Comparison of ENCODE assay signal across 1 cellular context in the genomic region with DNA sequence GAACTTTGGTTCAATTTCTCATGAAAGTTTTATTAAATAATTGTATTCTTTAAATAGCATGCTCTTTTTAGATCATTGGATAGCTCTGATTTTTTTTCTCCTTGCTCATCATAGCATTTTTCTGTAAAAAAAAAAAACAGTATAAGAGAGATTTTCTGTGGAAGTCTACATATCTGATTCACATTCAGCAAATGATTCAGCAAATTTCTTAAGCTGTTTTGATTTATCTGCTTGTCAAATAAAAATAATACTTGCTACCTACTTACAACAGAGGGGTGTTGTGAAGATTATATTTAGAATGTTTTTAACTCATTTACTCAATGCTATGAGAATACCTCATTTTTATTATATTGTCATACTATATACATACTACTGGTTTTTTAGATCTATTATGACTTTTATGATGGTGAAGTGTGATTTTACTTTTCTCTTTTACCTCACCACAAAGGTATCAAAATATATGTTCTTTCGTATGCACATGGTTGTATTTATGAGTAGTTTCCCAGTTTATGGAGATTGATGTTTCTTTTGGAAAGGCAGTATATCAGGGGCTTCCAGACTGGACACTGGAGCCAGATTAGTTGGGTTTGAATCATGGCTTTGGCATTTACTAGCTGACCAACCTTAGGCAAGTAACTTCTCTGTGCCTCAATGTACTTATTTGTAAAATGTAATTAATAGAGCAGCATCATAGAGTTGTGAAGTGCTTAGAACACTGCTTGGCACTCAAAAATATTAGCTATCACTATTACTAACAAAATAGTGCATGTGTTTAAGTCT.
TF ChIP-seq lines count a peak whose summit lies in the region.

No MANE protein-coding gene starts in this region.

TF ChIP-seq in HEK293, 187 proteins besides CTCF, POLR2A, EP300 and RAD21 (continued from another document):
- TF ChIP-seq, protein P1, sequence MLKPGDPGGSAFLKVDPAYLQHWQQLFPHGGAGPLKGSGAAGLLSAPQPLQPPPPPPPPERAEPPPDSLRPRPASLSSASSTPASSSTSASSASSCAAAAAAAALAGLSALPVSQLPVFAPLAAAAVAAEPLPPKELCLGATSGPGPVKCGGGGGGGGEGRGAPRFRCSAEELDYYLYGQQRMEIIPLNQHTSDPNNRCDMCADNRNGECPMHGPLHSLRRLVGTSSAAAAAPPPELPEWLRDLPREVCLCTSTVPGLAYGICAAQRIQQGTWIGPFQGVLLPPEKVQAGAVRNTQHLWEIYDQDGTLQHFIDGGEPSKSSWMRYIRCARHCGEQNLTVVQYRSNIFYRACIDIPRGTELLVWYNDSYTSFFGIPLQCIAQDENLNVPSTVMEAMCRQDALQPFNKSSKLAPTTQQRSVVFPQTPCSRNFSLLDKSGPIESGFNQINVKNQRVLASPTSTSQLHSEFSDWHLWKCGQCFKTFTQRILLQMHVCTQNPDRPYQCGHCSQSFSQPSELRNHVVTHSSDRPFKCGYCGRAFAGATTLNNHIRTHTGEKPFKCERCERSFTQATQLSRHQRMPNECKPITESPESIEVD (tag by site-specific recombination; IDR thresholded peaks at IDR 0.05): peak; percentile 55
- TF ChIP-seq ZNF391 (tag by site-specific recombination; IDR thresholded peaks at IDR 0.05; ENCODE audit: borderline replicate concordance, low read depth): no peak
- no peak for TF ChIP-seq ZNF549 (tag by site-specific recombination; IDR thresholded peaks at IDR 0.05)
